ENCODE assay signal across 8 cellular contexts in genomic region chr6:53796451-53796780, GRCh38. TPM values are rescaled to one million over a fixed set of nuclear protein-coding genes. Genes with fewer than 3 reads are reported as not detected.
DNase-seq lines count a peak whose midpoint lies in the region; ATAC-seq and TF ChIP-seq lines count a peak whose summit lies in the region.

No MANE protein-coding gene starts in this region.

- DNase-seq in H7, result no peak
- DNase-seq in T-cell, result no peak
- no peak for DNase-seq in fibroblast of pulmonary artery (ENCODE audit: low read depth)
- no peak for DNase-seq in retinal pigment epithelial cell (ENCODE audit: low read depth)
- no peak for DNase-seq in spleen
- no peak for DNase-seq in amniotic stem cell (lab: John Stamatoyannopoulos, UW)
- DNase-seq in NCI-H69 (lab: John Stamatoyannopoulos, UW), result no peak

- peaks cover 28 to 31% (median 29%) of the 10 kb centered on the region in 3 donors for H3K4me1 Mint-ChIP-seq in T-cell

- H3K9me3 ChIP-seq in spleen, result no peaks in the 10 kb centered on the region

- intact Hi-C loops in spleen (cut with DNase I; ENCODE audit: low total_unique reads), result no loop called here

- peaks cover 4 to 11% of the 10 kb centered on the region in 2 donors for H3K27me3 Mint-ChIP-seq in T-cell

- no peak for ATAC-seq in T-cell (replicated peaks in 1 of 4)
- no peak for ATAC-seq in GM18870 (IDR thresholded peaks at IDR 0.05; ENCODE audit: unreplicated experiment)

- H3K27me3 ChIP-seq in H7 (ENCODE audit: control insufficient read depth, insufficient read depth, low read length) (peaks cover 18% of the 10 kb centered on the region), spleen (replicated peaks in 1 of 7) (peaks cover 0 to 13% (median 0%) of the 10 kb centered on the region in 7 donors)

- H3K36me3 Mint-ChIP-seq in T-cell, result no peaks in the 10 kb centered on the region

- peaks cover 7 to 39% (median 29%) of the 10 kb centered on the region in 6 donors for H3K4me1 ChIP-seq in spleen

- peak overlapping the region in 1 of 2 donors; percentile 4 for H3K27ac Mint-ChIP-seq in T-cell

- TF ChIP-seq CTCF in fibroblast of pulmonary artery (IDR thresholded peaks at IDR 0.05; ENCODE audit: low read length, missing control alignments) (no peak), retinal pigment epithelial cell (conservative IDR thresholded peaks at IDR 0.05; ENCODE audit: low read depth, low read length) (no peak), spleen (IDR thresholded peaks at IDR 0.05 in 8 of 11, conservative IDR thresholded peaks at IDR 0.05 in 3 of 11) (no peak)

- CTCF ChIA-PET in T-cell (lab: Charles Lee), result no interaction called here

- no peaks in the 10 kb centered on the region for H3K9me3 Mint-ChIP-seq in T-cell

- POLR2A ChIA-PET in T-cell (lab: Charles Lee), result interaction anchor here (0.6 to 0.8 kb wide), 2 partner anchors 487 to 1739 kb away, joined by 3 to 4 read pairs; no protein-coding TSS in a partner anchor

- 66 to 86% (median 80%) methylated on average over 3 of the region's 3 CpGs for WGBS in spleen, 5 donors

- TF ChIP-seq POLR2A in spleen (IDR thresholded peaks at IDR 0.05), result no peak

- H3K4me3 Mint-ChIP-seq in T-cell, result peak overlapping the region; percentile 96 to 97 (median 96)

- H3K4me3 ChIP-seq in H7 (ENCODE audit: insufficient read depth, low read depth, low read length) (peak overlapping the region; percentile 89), fibroblast of pulmonary artery (replicated peaks; ENCODE audit: low read depth, low read length) (peak overlapping the region; percentile 80), retinal pigment epithelial cell (ENCODE audit: low read length) (peak overlapping the region; percentile 84), spleen (peak overlapping the region in 2 of 8 donors; percentile 52 to 87)

- H3K36me3 ChIP-seq in H7 (replicated peaks; ENCODE audit: control insufficient read depth, insufficient read depth, low read length), result no peaks in the 10 kb centered on the region
- H3K36me3 ChIP-seq in spleen, result no peaks in the 10 kb centered on the region

- no peak overlapping the region for H3K27ac ChIP-seq in spleen

RNA-seq across cellular contexts. Expression of gene LRRC1, which starts 1.6 kb away (rescaled TPM):
- 10.1 and 14.5 TPM in 2 replicates for total RNA-seq in H7 (2014; rRNA removed; shearing (Covaris generic))
- 1 to 10 TPM; 2.1 to 3.9 (median 2.8) TPM for total RNA-seq in T-cell
- 1 to 10 TPM; 2.4 to 6.3 (median 4.0) TPM for total RNA-seq in spleen
- 1 to 10 TPM; 1.8 to 2.2 (median 2.0) TPM for polyA plus RNA-seq in spleen
